In the genomic region with DNA sequence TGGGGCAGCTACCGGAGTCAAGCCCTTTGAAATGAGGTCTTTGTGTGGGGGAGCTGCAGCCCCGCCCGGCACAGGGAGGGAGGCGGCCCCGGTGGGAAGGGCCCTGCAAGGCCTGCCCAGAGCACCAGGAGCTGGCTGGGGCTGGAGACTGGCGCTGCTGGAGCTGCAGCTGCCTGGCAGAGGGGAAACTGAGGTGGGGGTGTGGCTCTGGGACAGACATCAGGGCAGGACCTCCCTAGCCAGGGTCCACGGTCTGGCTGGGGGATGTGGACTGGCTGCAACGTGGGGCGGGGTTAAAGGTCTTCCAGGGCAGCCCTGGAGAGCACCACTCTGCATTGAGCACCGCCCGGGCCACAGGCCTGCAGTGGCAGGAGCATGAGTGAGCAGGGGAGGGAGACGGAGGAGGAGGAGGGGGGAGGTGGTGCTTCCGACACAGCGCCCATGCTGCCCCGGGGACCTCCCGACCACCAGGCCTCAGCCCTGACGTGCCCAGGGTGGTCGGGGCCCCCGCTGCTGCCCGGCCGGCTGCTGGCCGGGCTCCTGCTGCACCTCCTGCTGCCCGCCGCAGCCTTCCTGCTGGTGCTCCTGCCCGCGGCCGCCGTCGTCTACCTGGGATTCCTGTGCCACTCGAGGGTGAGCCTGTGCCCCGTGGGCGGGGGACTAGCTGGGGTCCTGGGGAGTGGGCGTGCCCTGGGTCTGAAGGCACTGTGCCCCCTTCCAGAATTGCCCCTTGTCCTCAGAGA, we compare ENCODE assay signal across 13 cellular contexts. TPM values are rescaled to one million over a fixed set of nuclear protein-coding genes. Genes with fewer than 3 reads are reported as not detected.
A peak's percentile ranks its signal among the peaks of the same experiment; 100 is the strongest.
DNase-seq lines count a peak whose midpoint lies in the region; ATAC-seq and TF ChIP-seq lines count a peak whose summit lies in the region.
"Had no signal": no experiment of that assay in that cellular context is flagged by ENCODE, and none has a peak within 500 bp of the region (broad histone marks: within the 10 kb centered on the region; RNA-seq: fewer than 3 reads in every experiment).

No MANE protein-coding gene starts in this region.

- H4K8ac ChIP-seq in H9 (replicated peaks; ENCODE audit: insufficient read length, low read depth, low read length): no peak overlapping the region

- intact Hi-C loops in mucosa of descending colon (cut with DNase I, micrococcal nuclease) (no loop called here), prostate gland (cut with DNase I) (no loop called here)

- H4K20me1 ChIP-seq in BLaER1 treated with 17β-estradiol and CSF1 and Interleukin-3, amounts not matched to agents 10 nM and 100 nM: no peaks in the 10 kb centered on the region
- H4K20me1 ChIP-seq in H9 (ENCODE audit: control insufficient read depth, insufficient read depth, insufficient read length): no peaks in the 10 kb centered on the region

- DNase-seq in H9 (peak; percentile 75), mucosa of descending colon (peak in 1 of 3 donors; percentile 50), NCI-H187 treated with DMSO at 0.1 percent for 48 hours (lab: John Stamatoyannopoulos, UW) (no peak), prostate gland (ENCODE audit: low spot score) (no peak)
- DNase-seq in central memory CD4-positive, alpha-beta T cell: no peak
- DNase-seq: CD4-positive, alpha-beta T cell; foreskin keratinocyte; NCI-H1436 had no signal

- peaks cover 3% of the 10 kb centered on the region for H3K23me2 ChIP-seq in H9 (ENCODE audit: insufficient read length, low read depth, low read length, poor library complexity, severe bottlenecking)

- peaks cover 26 to 62% (median 52%) of the 10 kb centered on the region in 10 experiments for H3K4me1 ChIP-seq in BLaER1 treated with 17β-estradiol and CSF1 and Interleukin-3, amounts not matched to agents 10 nM and 100 nM
- H3K4me1 ChIP-seq in H9 (ENCODE audit: insufficient read depth, low read length): peaks cover 5% of the 10 kb centered on the region; the same call in 1 of the 2 replicates
- peaks cover 39% of the 10 kb centered on the region for H3K4me1 ChIP-seq in ectodermal cell (ENCODE audit: control insufficient read depth, insufficient read depth, low read length)
- H3K4me1 ChIP-seq in mucosa of descending colon (ENCODE audit: low read depth): peaks cover 5% of the 10 kb centered on the region
- peaks cover 11% of the 10 kb centered on the region for H3K4me1 ChIP-seq in prostate gland (replicated peaks)

- no peaks in the 10 kb centered on the region for H3K9me3 ChIP-seq in BLaER1 treated with 17β-estradiol and CSF1 and Interleukin-3, amounts not matched to agents 10 nM and 100 nM (replicated peaks in 1 of 11)
- H3K9me3 ChIP-seq in H9 (ENCODE audit: control insufficient read depth, low read depth, low read length) (no peaks in the 10 kb centered on the region), ectodermal cell (ENCODE audit: control insufficient read depth, low read length) (no peaks in the 10 kb centered on the region), mucosa of descending colon (no peaks in the 10 kb centered on the region), prostate gland (no peaks in the 10 kb centered on the region)

- H4K5ac ChIP-seq in H9 (ENCODE audit: insufficient read length, low read depth, low read length): no peak overlapping the region

- peak overlapping the region in 5 of 10 experiments; percentile 16 to 49 (median 41); a peak in 4 of 20 replicates for H3K4me3 ChIP-seq in BLaER1 treated with 17β-estradiol and CSF1 and Interleukin-3, amounts not matched to agents 10 nM and 100 nM
- H3K4me3 ChIP-seq in ectodermal cell (ENCODE audit: insufficient read depth, low read depth, low read length) (peak overlapping the region; percentile 27), mucosa of descending colon (no peak overlapping the region), prostate gland (no peak overlapping the region)

- H3K27me3 ChIP-seq in BLaER1 treated with 17β-estradiol and CSF1 and Interleukin-3, amounts not matched to agents 10 nM and 100 nM: peaks cover 0 to 12% (median 0%) of the 10 kb centered on the region in 11 experiments; a peak in 5 of 22 replicates
- no peaks in the 10 kb centered on the region for H3K27me3 ChIP-seq in H9 (ENCODE audit: insufficient read depth, low read length)
- H3K27me3 ChIP-seq in ectodermal cell (ENCODE audit: control insufficient read depth, insufficient read depth, low read length, poor library complexity, severe bottlenecking): no peaks in the 10 kb centered on the region
- H3K27me3 ChIP-seq in prostate gland (replicated peaks; ENCODE audit: insufficient read depth): no peaks in the 10 kb centered on the region
- H3K27me3 ChIP-seq: foreskin keratinocyte had no signal

- H2AK5ac ChIP-seq in H9 (ENCODE audit: insufficient read length, low read length): no peak overlapping the region

- no peaks in the 10 kb centered on the region for H3K36me3 ChIP-seq in BLaER1 treated with 17β-estradiol and CSF1 and Interleukin-3, amounts not matched to agents 10 nM and 100 nM
- H3K36me3 ChIP-seq in ectodermal cell (ENCODE audit: control insufficient read depth, insufficient read depth, low read length) (no peaks in the 10 kb centered on the region), mucosa of descending colon (ENCODE audit: low read depth) (no peaks in the 10 kb centered on the region), prostate gland (no peaks in the 10 kb centered on the region)

- TF ChIP-seq CTCF in H9 (conservative IDR thresholded peaks at IDR 0.05) (no peak), mucosa of descending colon (IDR thresholded peaks at IDR 0.05) (no peak), prostate gland (IDR thresholded peaks at IDR 0.05) (no peak)

- no peak overlapping the region for H3T11ph ChIP-seq in H9 (ENCODE audit: low read length)

- H3K36me3 Mint-ChIP-seq in H9 (ENCODE audit: insufficient read depth in 1 of 3, low read depth in 3 of 3): peaks cover 3 to 5% (median 4%) of the 10 kb centered on the region in 3 experiments; a peak in 6 of 7 replicates

- no peak overlapping the region for H3K23ac ChIP-seq in H9 (ENCODE audit: insufficient read length, low read depth, low read length)

- H3K9ac ChIP-seq in BLaER1 treated with 17β-estradiol and CSF1 and Interleukin-3, amounts not matched to agents 10 nM and 100 nM: peak overlapping the region in 9 of 11 experiments; percentile 34 to 74 (median 56); a peak in 14 of 22 replicates
- H3K9ac ChIP-seq in H9 (ENCODE audit: extremely low read depth, insufficient read length, low read length): no peak overlapping the region

- H3K4me3 Mint-ChIP-seq in H9: peak overlapping the region; percentile 17 to 66; a peak in 3 of 5 replicates
- H3K4me3 Mint-ChIP-seq: CD4-positive, alpha-beta T cell; central memory CD8-positive, alpha-beta T cell had no signal

- H3K27me3 Mint-ChIP-seq in H9 (ENCODE audit: low read depth): no peaks in the 10 kb centered on the region

- TF ChIP-seq POLR2A in prostate gland (IDR thresholded peaks at IDR 0.05): no peak

- H3K4me2 ChIP-seq in BLaER1 treated with 17β-estradiol and CSF1 and Interleukin-3, amounts not matched to agents 10 nM and 100 nM: peak overlapping the region; percentile 0 to 99 (median 82); a peak in 20 of 22 replicates
- H3K4me2 ChIP-seq in H9 (ENCODE audit: insufficient read depth, insufficient read length, low read length): no peak overlapping the region

- H4K91ac ChIP-seq in H9 (ENCODE audit: insufficient read length, low read depth, low read length): no peak overlapping the region

- peaks cover 3 to 4% of the 10 kb centered on the region in 2 experiments; a peak in 4 of 5 replicates for H3K9me3 Mint-ChIP-seq in H9
- H3K9me3 Mint-ChIP-seq: CD4-positive, alpha-beta T cell; central memory CD8-positive, alpha-beta T cell had no signal

- no peak overlapping the region for H2AFZ ChIP-seq in H9 (ENCODE audit: low read length)

- ATAC-seq in mucosa of descending colon (peak; percentile 10), GM18870 (IDR thresholded peaks at IDR 0.05; ENCODE audit: unreplicated experiment) (no peak)
- ATAC-seq: foreskin keratinocyte had no signal

- H2BK12ac ChIP-seq in H9 (ENCODE audit: insufficient read length, low read depth, low read length): no peak overlapping the region

- H2BK120ac ChIP-seq in H9 (ENCODE audit: low read depth, low read length, poor library complexity, severe bottlenecking): no peak overlapping the region

- no peak overlapping the region for H3K18ac ChIP-seq in H9 (ENCODE audit: insufficient read length, low read depth, low read length)

- H3K4me1 Mint-ChIP-seq in H9: peaks cover 31 to 52% of the 10 kb centered on the region in 2 experiments
- H3K4me1 Mint-ChIP-seq: central memory CD8-positive, alpha-beta T cell had no signal

- no peaks in the 10 kb centered on the region for H3K79me1 ChIP-seq in H9 (ENCODE audit: insufficient read depth, low read depth, low read length, poor library complexity, severe bottlenecking)

- H2BK15ac ChIP-seq in H9 (ENCODE audit: low read depth, low read length): no peak overlapping the region

- WGBS in H9 (ENCODE audit: extremely low coverage, insufficient read length, low lambda C conversion rate): no CpG with 5 or more reads among the region's 33 CpGs
- WGBS in ectodermal cell, 2 experiments: 38 to 41% methylated on average over 33 of the region's 33 CpGs
- WGBS in prostate gland: 51% methylated on average over 19 of the region's 33 CpGs

- H3K14ac ChIP-seq in H9 (ENCODE audit: insufficient read depth, low read length): no peak overlapping the region

- H3K4ac ChIP-seq in H9 (ENCODE audit: low read depth, low read length): no peak overlapping the region

- peak overlapping the region in 8 of 11 experiments; percentile 17 to 70 (median 53); a peak in 14 of 22 replicates for H3K27ac ChIP-seq in BLaER1 treated with 17β-estradiol and CSF1 and Interleukin-3, amounts not matched to agents 10 nM and 100 nM
- H3K27ac ChIP-seq in H9 (ENCODE audit: insufficient read length, low read depth, low read length): no peak overlapping the region
- H3K27ac ChIP-seq in ectodermal cell (ENCODE audit: insufficient read depth, low read depth, low read length, poor library complexity, severe bottlenecking): peak overlapping the region; percentile 62
- H3K27ac ChIP-seq in prostate gland: no peak overlapping the region
- H3K27ac ChIP-seq: foreskin keratinocyte, HL-60 had no signal

- no peaks in the 10 kb centered on the region for H3K79me2 ChIP-seq in H9 (ENCODE audit: insufficient read depth, low read length)

- no peak overlapping the region for H2BK20ac ChIP-seq in H9 (ENCODE audit: low read depth, low read length, poor library complexity, severe bottlenecking)

- H3K27ac Mint-ChIP-seq in H9: peak overlapping the region in 2 of 3 experiments; percentile 29 to 82; a peak in 1 of 7 replicates
- H3K27ac Mint-ChIP-seq: CD4-positive, alpha-beta T cell had no signal

- H2BK5ac ChIP-seq in H9 (ENCODE audit: insufficient read length, low read length): no peak overlapping the region

- no peak overlapping the region for H3K56ac ChIP-seq in H9 (ENCODE audit: insufficient read length, low read depth, low read length)

RNA-seq across cellular contexts. Expression of a gene that starts 4.8 kb away (rescaled TPM):
- total RNA-seq in H9 (2021): 3.1 and 3.2 TPM in 2 replicates
- polyA plus RNA-seq in ectodermal cell (2013, experiment 1 of 4): 2.1 TPM
- 3.1 TPM for polyA plus RNA-seq in ectodermal cell (2013, experiment 2 of 4)
- 2.3 TPM for polyA plus RNA-seq in ectodermal cell (2013, experiment 3 of 4)
- polyA plus RNA-seq in ectodermal cell (2013, experiment 4 of 4): 3.6 TPM
- 10 to 100 TPM in 1 of 3 donors, 1 to 10 TPM in 1, under 1 TPM in 1; 0.81 to 11.3 (median 1.9) TPM for total RNA-seq in mucosa of descending colon
- 10 to 100 TPM; 33.7 to 34.9 TPM for total RNA-seq in prostate gland
- total RNA-seq: CD4-positive, alpha-beta T cell had no signal

RNA-seq across cellular contexts. Expression of a gene that starts 9.6 kb away (rescaled TPM):
- total RNA-seq in H9 (2021) (55.6 and 57.1 TPM in 2 replicates), mucosa of descending colon (10 to 100 TPM; 38.5 to 89.4 (median 74.3) TPM), prostate gland (100 to 1,000 TPM; 191 to 227 TPM)
- 10.6 TPM for polyA plus RNA-seq in ectodermal cell (2013, experiment 1 of 4)
- polyA plus RNA-seq in ectodermal cell (2013, experiment 2 of 4): 13.6 TPM
- 12.2 TPM for polyA plus RNA-seq in ectodermal cell (2013, experiment 3 of 4)
- 10.6 TPM for polyA plus RNA-seq in ectodermal cell (2013, experiment 4 of 4)
- total RNA-seq: CD4-positive, alpha-beta T cell had no signal

RNA-seq across cellular contexts. Expression of a gene that starts 18.8 kb away (rescaled TPM):
- total RNA-seq in H9 (2021): 156 and 162 TPM in 2 replicates
- polyA plus RNA-seq in ectodermal cell (2013, experiment 1 of 4): 109 TPM
- polyA plus RNA-seq in ectodermal cell (2013, experiment 2 of 4): 121 TPM
- 104 TPM for polyA plus RNA-seq in ectodermal cell (2013, experiment 3 of 4)
- polyA plus RNA-seq in ectodermal cell (2013, experiment 4 of 4): 109 TPM
- 100 to 1,000 TPM in 2 of 3 donors, 10 to 100 TPM in 1; 75.7 to 106 (median 105) TPM for total RNA-seq in mucosa of descending colon
- 100 to 1,000 TPM; 143 to 174 TPM for total RNA-seq in prostate gland

RNA-seq across cellular contexts. Expression of a gene that starts 23.6 kb away (rescaled TPM):
- total RNA-seq in H9 (2021) (7.5 and 7.7 TPM in 2 replicates), mucosa of descending colon (1 to 10 TPM in 1 of 3 donors, under 1 TPM in 2; 0.35 to 1.4 (median 0.55) TPM), prostate gland (1 to 10 TPM; 7.3 to 9.9 TPM)
- polyA plus RNA-seq in ectodermal cell (2013, experiment 1 of 4): 0.96 TPM
- polyA plus RNA-seq in ectodermal cell (2013, experiment 2 of 4): 1.0 TPM
- 0.21 TPM for polyA plus RNA-seq in ectodermal cell (2013, experiment 3 of 4)
- 1.1 TPM for polyA plus RNA-seq in ectodermal cell (2013, experiment 4 of 4)

RNA-seq across cellular contexts. Expression of a gene that starts 26.8 kb away (rescaled TPM):
- total RNA-seq in H9 (2021): 160 and 173 TPM in 2 replicates
- polyA plus RNA-seq in ectodermal cell (2013, experiment 1 of 4): 244 TPM
- 258 TPM for polyA plus RNA-seq in ectodermal cell (2013, experiment 2 of 4)
- polyA plus RNA-seq in ectodermal cell (2013, experiment 3 of 4): 212 TPM
- 246 TPM for polyA plus RNA-seq in ectodermal cell (2013, experiment 4 of 4)
- 100 to 1,000 TPM; 123 to 172 (median 151) TPM for total RNA-seq in mucosa of descending colon
- 100 to 1,000 TPM; 116 to 242 TPM for total RNA-seq in prostate gland

Comparison
In these comparisons a context has a peak if more than half of its experiments do, and no peak if none do; other contexts are left out.
1. H3K27ac ChIP-seq: peak in BLaER1 treated with 17β-estradiol and CSF1 and Interleukin-3, amounts not matched to agents 10 nM and 100 nM (8 of 11) and ectodermal cell (single experiment); none in H9 (single experiment) and prostate gland (0 of 2).